Comparison of ENCODE assay signal across 1 cellular context in genomic region chr15:62119224-62119925, GRCh38.
TF ChIP-seq lines count a peak whose summit lies in the region.

No MANE protein-coding gene starts in this region.

TF ChIP-seq in K562, 482 proteins besides CTCF, POLR2A, EP300 and RAD21 (continues in another document):
- no peak for TF ChIP-seq ZNF592 (IDR thresholded peaks at IDR 0.05)
- TF ChIP-seq PRDM10 (IDR thresholded peaks at IDR 0.05; ENCODE audit: partially characterized antibody), result no peak
- peak in 1 of 2 experiments; percentile 42; a peak in 2 of 4 replicates for TF ChIP-seq FOXK2 (conservative IDR thresholded peaks at IDR 0.05 in 1 of 2, IDR thresholded peaks at IDR 0.05 in 1 of 2; ENCODE audit: low read depth in 2 of 2)
- no peak for TF ChIP-seq HNRNPK (IDR thresholded peaks at IDR 0.05; ENCODE audit: low read depth, low read length, poor library complexity, severe bottlenecking)
- TF ChIP-seq CREBBP (IDR thresholded peaks at IDR 0.05; ENCODE audit: low read depth, low read length), result no peak
- TF ChIP-seq C11orf30 (IDR thresholded peaks at IDR 0.05; ENCODE audit: low read depth), result peak; percentile 64; the same call in 1 of the 2 replicates
- peak; percentile 91 for TF ChIP-seq JUND (IDR thresholded peaks at IDR 0.05; ENCODE audit: borderline replicate concordance, low read depth, low read length)
- TF ChIP-seq JUND (tag; IDR thresholded peaks at IDR 0.05; ENCODE audit: borderline replicate concordance, low read depth, low read length), result peak; percentile 86
- TF ChIP-seq ZNF589 (CRISPR knock-in tag; IDR thresholded peaks at IDR 0.05; ENCODE audit: low read depth), result peak; percentile 88; the same call in 1 of the 2 replicates
- TF ChIP-seq ZNF175 (CRISPR knock-in tag; IDR thresholded peaks at IDR 0.05; ENCODE audit: low read depth), result peak; percentile 88
- 0 out of 2 replicates have a peak, but pooled peaks have one; percentile 45 for TF ChIP-seq BRD4 (IDR thresholded peaks at IDR 0.05)
- peak; percentile 50; the same call in 1 of the 2 replicates for TF ChIP-seq L3MBTL2 (IDR thresholded peaks at IDR 0.05)
- TF ChIP-seq CXXC5 (CRISPR knock-in tag; IDR thresholded peaks at IDR 0.05), result 0 out of 2 replicates have a peak, but pooled peaks have one; percentile 28
- TF ChIP-seq ZFP36 (IDR thresholded peaks at IDR 0.05; ENCODE audit: low read depth, low read length, partially characterized antibody), result peak; percentile 28
- TF ChIP-seq DPF2 (IDR thresholded peaks at IDR 0.05), result peak; percentile 45; the same call in 1 of the 2 replicates
- TF ChIP-seq TAF9B (IDR thresholded peaks at IDR 0.05; ENCODE audit: partially characterized antibody), result no peak
- no peak for TF ChIP-seq PREB (CRISPR knock-in tag; IDR thresholded peaks at IDR 0.05)
- TF ChIP-seq ETV1 (tag; conservative IDR thresholded peaks at IDR 0.05; ENCODE audit: low read depth), result peak; percentile 97
- peak; percentile 80; the same call in 1 of the 2 replicates for TF ChIP-seq ZNF766 (CRISPR knock-in tag; conservative IDR thresholded peaks at IDR 0.05)
- TF ChIP-seq NR2C2 (CRISPR knock-in tag; IDR thresholded peaks at IDR 0.05), result no peak
- TF ChIP-seq NR2C2 (tag; IDR thresholded peaks at IDR 0.05), result 0 out of 2 replicates have a peak, but pooled peaks have one; percentile 51
- no peak for TF ChIP-seq THAP7 (CRISPR knock-in tag; IDR thresholded peaks at IDR 0.05)
- 0 out of 2 replicates have a peak, but pooled peaks have one; percentile 23 for TF ChIP-seq HMBOX1 (IDR thresholded peaks at IDR 0.05)
- 0 out of 2 replicates have a peak, but pooled peaks have one; percentile 39 for TF ChIP-seq ZNF644 (tag; IDR thresholded peaks at IDR 0.05; ENCODE audit: low read depth)
- TF ChIP-seq RFX1 (IDR thresholded peaks at IDR 0.05), result peak; percentile 28; the same call in 1 of the 2 replicates
- TF ChIP-seq ATF7 (IDR thresholded peaks at IDR 0.05), result peak; percentile 92
- peak; percentile 53; the same call in 1 of the 2 replicates for TF ChIP-seq ETV5 (CRISPR knock-in tag; IDR thresholded peaks at IDR 0.05; ENCODE audit: low read depth)
- no peak for TF ChIP-seq CAMTA2 (CRISPR knock-in tag; conservative IDR thresholded peaks at IDR 0.05)
- TF ChIP-seq BMI1 (IDR thresholded peaks at IDR 0.05; ENCODE audit: low read length), result peak; percentile 51; the same call in 1 of the 2 replicates
- peak; percentile 81 for TF ChIP-seq GABPA (tag; conservative IDR thresholded peaks at IDR 0.05; ENCODE audit: low read depth)
- peak; percentile 64; the same call in 1 of the 2 replicates for TF ChIP-seq ZNF584 (CRISPR knock-in tag; IDR thresholded peaks at IDR 0.05; ENCODE audit: low read depth)
- TF ChIP-seq ZNF311 (CRISPR knock-in tag; IDR thresholded peaks at IDR 0.05), result no peak
- peak; percentile 24; the same call in 1 of the 2 replicates for TF ChIP-seq MGA (IDR thresholded peaks at IDR 0.05)
- 0 out of 2 replicates have a peak, but pooled peaks have one; percentile 18 for TF ChIP-seq CTBP1 (IDR thresholded peaks at IDR 0.05; ENCODE audit: borderline replicate concordance)
- no peak for TF ChIP-seq KHSRP (IDR thresholded peaks at IDR 0.05)
- no peak for TF ChIP-seq ZNF583 (CRISPR knock-in tag; IDR thresholded peaks at IDR 0.05)
- TF ChIP-seq SOX6 (IDR thresholded peaks at IDR 0.05), result peak; percentile 42; the same call in 1 of the 2 replicates
- TF ChIP-seq EP400 (IDR thresholded peaks at IDR 0.05), result peak; percentile 47; the same call in 1 of the 2 replicates
- no peak for TF ChIP-seq CBX3 (IDR thresholded peaks at IDR 0.05; ENCODE audit: borderline replicate concordance in 1 of 2, low read length in 2 of 2)
- no peak for TF ChIP-seq ZNF140 (CRISPR knock-in tag; IDR thresholded peaks at IDR 0.05)
